ENCODE assay signal across 1 cellular context in genomic region chr2:128309341-128310093, GRCh38.
TF ChIP-seq lines count a peak whose summit lies in the region.

No MANE protein-coding gene starts in this region.

TF ChIP-seq in HepG2, 621 proteins besides CTCF, POLR2A, EP300 and RAD21 (continued from another document and continues in another):
- TF ChIP-seq ZNF737 (CRISPR knock-in tag; IDR thresholded peaks at IDR 0.05; ENCODE audit: borderline replicate concordance) (peak; percentile 96; the same call in 1 of the 2 replicates), ZNF263 (CRISPR knock-in tag; IDR thresholded peaks at IDR 0.05) (peak; percentile 86), ZNF44 (CRISPR knock-in tag; IDR thresholded peaks at IDR 0.05) (peak; percentile 90; the same call in 1 of the 2 replicates), HNF4A (CRISPR knock-in tag; IDR thresholded peaks at IDR 0.05) (peak; percentile 86), TEAD3 (CRISPR knock-in tag; optimal IDR thresholded peaks at IDR 0.05; ENCODE audit: borderline replicate concordance) (peak; percentile 92), ZNF484 (CRISPR knock-in tag; IDR thresholded peaks at IDR 0.05; ENCODE audit: borderline replicate concordance, low read depth) (peak; percentile 83; the same call in 1 of the 2 replicates), PLRG1 (conservative IDR thresholded peaks at IDR 0.05) (no peak), FOXP1 (IDR thresholded peaks at IDR 0.05) (peak; percentile 65), FOXP1 (CRISPR knock-in tag; IDR thresholded peaks at IDR 0.05) (peak; percentile 93), ZNF354B (CRISPR knock-in tag; IDR thresholded peaks at IDR 0.05) (peak; percentile 94), PLSCR1 (CRISPR knock-in tag; IDR thresholded peaks at IDR 0.05; ENCODE audit: borderline replicate concordance) (peak; percentile 74; the same call in 1 of the 2 replicates), ZNF407 (CRISPR knock-in tag; IDR thresholded peaks at IDR 0.05; ENCODE audit: not compliant biosample characterization) (peak; percentile 85), ZNF609 (CRISPR knock-in tag; IDR thresholded peaks at IDR 0.05; ENCODE audit: borderline replicate concordance) (peak; percentile 99), ONECUT2 (CRISPR knock-in tag; IDR thresholded peaks at IDR 0.05) (no peak), FOXA1 (IDR thresholded peaks at IDR 0.05) (no peak), FOXA1 (CRISPR knock-in tag; IDR thresholded peaks at IDR 0.05) (peak; percentile 89), PAF1 (CRISPR knock-in tag; IDR thresholded peaks at IDR 0.05) (no peak), ETV6 (CRISPR knock-in tag; conservative IDR thresholded peaks at IDR 0.05) (no peak), ZNF530 (CRISPR knock-in tag; IDR thresholded peaks at IDR 0.05; ENCODE audit: low read depth) (no peak; the same call in 1 of the 2 replicates), BRD4 (CRISPR knock-in tag; IDR thresholded peaks at IDR 0.05) (0 out of 2 replicates have a peak, but pooled peaks have one; percentile 15), ZNF335 (CRISPR knock-in tag; IDR thresholded peaks at IDR 0.05) (peak; percentile 92), ZNF687 (CRISPR knock-in tag; IDR thresholded peaks at IDR 0.05) (peak; percentile 100), DNMT3B (CRISPR knock-in tag; conservative IDR thresholded peaks at IDR 0.05) (peak; percentile 97), MAFK (conservative IDR thresholded peaks at IDR 0.05 in 1 of 2, IDR thresholded peaks at IDR 0.05 in 1 of 2; ENCODE audit: low read length in 2 of 2) (no peak), ZNF276 (CRISPR knock-in tag; IDR thresholded peaks at IDR 0.05; ENCODE audit: low read depth) (peak; percentile 97)
- TF ChIP-seq, protein P1, sequence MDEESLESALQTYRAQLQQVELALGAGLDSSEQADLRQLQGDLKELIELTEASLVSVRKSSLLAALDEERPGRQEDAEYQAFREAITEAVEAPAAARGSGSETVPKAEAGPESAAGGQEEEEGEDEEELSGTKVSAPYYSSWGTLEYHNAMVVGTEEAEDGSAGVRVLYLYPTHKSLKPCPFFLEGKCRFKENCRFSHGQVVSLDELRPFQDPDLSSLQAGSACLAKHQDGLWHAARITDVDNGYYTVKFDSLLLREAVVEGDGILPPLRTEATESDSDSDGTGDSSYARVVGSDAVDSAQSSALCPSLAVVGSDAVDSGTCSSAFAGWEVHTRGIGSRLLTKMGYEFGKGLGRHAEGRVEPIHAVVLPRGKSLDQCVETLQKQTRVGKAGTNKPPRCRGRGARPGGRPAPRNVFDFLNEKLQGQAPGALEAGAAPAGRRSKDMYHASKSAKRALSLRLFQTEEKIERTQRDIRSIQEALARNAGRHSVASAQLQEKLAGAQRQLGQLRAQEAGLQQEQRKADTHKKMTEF (CRISPR knock-in tag; IDR thresholded peaks at IDR 0.05): peak; percentile 100
- TF ChIP-seq, protein P2, sequence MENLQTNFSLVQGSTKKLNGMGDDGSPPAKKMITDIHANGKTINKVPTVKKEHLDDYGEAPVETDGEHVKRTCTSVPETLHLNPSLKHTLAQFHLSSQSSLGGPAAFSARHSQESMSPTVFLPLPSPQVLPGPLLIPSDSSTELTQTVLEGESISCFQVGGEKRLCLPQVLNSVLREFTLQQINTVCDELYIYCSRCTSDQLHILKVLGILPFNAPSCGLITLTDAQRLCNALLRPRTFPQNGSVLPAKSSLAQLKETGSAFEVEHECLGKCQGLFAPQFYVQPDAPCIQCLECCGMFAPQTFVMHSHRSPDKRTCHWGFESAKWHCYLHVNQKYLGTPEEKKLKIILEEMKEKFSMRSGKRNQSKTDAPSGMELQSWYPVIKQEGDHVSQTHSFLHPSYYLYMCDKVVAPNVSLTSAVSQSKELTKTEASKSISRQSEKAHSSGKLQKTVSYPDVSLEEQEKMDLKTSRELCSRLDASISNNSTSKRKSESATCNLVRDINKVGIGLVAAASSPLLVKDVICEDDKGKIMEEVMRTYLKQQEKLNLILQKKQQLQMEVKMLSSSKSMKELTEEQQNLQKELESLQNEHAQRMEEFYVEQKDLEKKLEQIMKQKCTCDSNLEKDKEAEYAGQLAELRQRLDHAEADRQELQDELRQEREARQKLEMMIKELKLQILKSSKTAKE (CRISPR knock-in tag; IDR thresholded peaks at IDR 0.05; ENCODE audit: borderline replicate concordance): peak; percentile 98
